In the genomic region with DNA sequence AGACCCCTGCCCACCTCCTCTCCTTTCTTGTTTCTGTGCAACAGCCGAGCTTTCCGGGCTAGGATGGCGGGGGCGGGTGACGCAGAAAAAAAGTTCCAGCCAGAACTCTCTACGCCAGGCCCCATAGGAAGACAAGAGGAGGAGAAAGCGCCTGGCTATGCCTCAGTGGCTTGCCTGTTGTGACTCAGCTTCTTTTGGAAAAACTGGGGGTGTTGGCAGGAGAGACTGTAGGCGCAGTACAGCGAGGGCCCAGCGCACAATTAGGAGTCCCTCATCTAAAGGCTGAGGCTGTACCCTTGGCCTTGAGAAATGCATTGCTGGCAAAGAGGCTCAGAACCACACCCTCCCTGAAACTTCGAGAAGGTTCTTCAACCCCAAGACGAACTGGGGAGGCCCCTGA, we compare ENCODE assay signal across 25 cellular contexts. TPM values are rescaled to one million over a fixed set of nuclear protein-coding genes. Genes with fewer than 3 reads are reported as not detected.
"Had no signal": no experiment of that assay in that cellular context is flagged by ENCODE, and none has a peak within 500 bp of the region (broad histone marks: within the 10 kb centered on the region; RNA-seq: fewer than 3 reads in every experiment).

No MANE protein-coding gene starts in this region.

- ATAC-seq: heart right ventricle, left lobe of liver, mucosa of descending colon, natural killer cell, pancreas, right cardiac atrium had no signal

- H3K9me3 ChIP-seq: mucosa of descending colon, pancreas, stomach, thyroid gland had no signal

- H3K27me3 Mint-ChIP-seq: type B pancreatic cell had no signal

- H3K4me2 ChIP-seq: neural progenitor cell had no signal

- H3K4me3 ChIP-seq: heart right ventricle, mucosa of descending colon, neural progenitor cell, pancreas, stomach, thyroid gland had no signal

- H3K27ac ChIP-seq: heart right ventricle, neural progenitor cell, pancreas, stomach, thyroid gland had no signal

- H3K4me1 ChIP-seq: heart right ventricle, neural progenitor cell, pancreas, stomach, thyroid gland had no signal

- DNase-seq: effector CD4-positive, alpha-beta T cell; endodermal cell; erythroblast; heart right ventricle; islet precursor cell; mammary epithelial cell; mucosa of descending colon; natural killer cell; nucleus accumbens; pancreas; right cardiac atrium; small intestine; stimulated activated CD4-positive, alpha-beta T cell treated with anti-CD3 and anti-CD28 coated beads, Interleukin-12 subunit alpha, Interleukin-12 subunit beta, amount 100 ng/mL, for 4 hours; stimulated activated naive CD4-positive, alpha-beta T cell; stomach; thyroid gland had no signal

- H3K9me3 Mint-ChIP-seq: natural killer cell had no signal

- H3K27ac Mint-ChIP-seq: endodermal cell, natural killer cell, neural progenitor cell, progenitor cell of endocrine pancreas, type B pancreatic cell had no signal

- H3K27me3 ChIP-seq: neural progenitor cell, pancreas, stomach, thyroid gland had no signal

- H3K4me3 Mint-ChIP-seq: endodermal cell, natural killer cell, neural progenitor cell, type B pancreatic cell had no signal

- H2AFZ ChIP-seq: neural progenitor cell had no signal

- H3K36me3 Mint-ChIP-seq: natural killer cell, neural progenitor cell, type B pancreatic cell had no signal

- H3K4me1 Mint-ChIP-seq: endodermal cell, natural killer cell, neural progenitor cell had no signal

- H3K9ac ChIP-seq: neural progenitor cell had no signal

- H3K36me3 ChIP-seq: heart right ventricle, neural progenitor cell, pancreas, stomach, thyroid gland had no signal

RNA-seq across cellular contexts. Expression of a gene that starts 28.0 kb away (rescaled TPM):
- total RNA-seq: dermis microvascular lymphatic vessel endothelial cell, endodermal cell, endothelial cell of umbilical vein, frontal cortex, heart right ventricle, myocyte, natural killer cell, right cardiac atrium, thyroid gland had no signal
- polyA plus RNA-seq: endothelial cell of umbilical vein, right cardiac atrium had no signal

RNA-seq across cellular contexts. Expression of a gene that starts 36.7 kb away (rescaled TPM):
- total RNA-seq: endodermal cell, frontal cortex, heart right ventricle, left lobe of liver, lower leg skin, mucosa of descending colon, myocyte, natural killer cell, progenitor cell of endocrine pancreas, right cardiac atrium, thyroid gland had no signal
- polyA plus RNA-seq: heart right ventricle, right cardiac atrium had no signal
